In the genomic region with DNA sequence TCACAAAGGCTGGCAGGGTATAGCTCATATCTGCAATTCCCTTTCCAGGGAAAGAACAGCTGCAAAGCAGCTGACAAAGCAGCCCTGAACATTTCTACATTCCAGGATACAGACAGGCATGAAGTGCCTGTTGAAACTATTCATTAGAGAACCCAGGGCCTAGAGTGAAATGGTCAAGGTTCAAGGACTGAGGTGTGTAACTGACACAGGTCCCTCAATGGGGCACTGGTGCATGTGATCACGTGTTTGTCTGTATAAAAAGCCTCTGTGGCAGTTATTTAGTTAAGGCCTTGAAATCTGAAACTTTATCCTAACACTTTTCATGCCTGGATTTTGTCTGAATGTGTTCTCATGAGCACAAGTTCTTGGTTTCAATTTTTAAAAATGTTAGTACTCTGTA, we compare ENCODE assay signal across 1 cellular context.
TF ChIP-seq lines count a peak whose summit lies in the region.

No MANE protein-coding gene starts in this region.

TF ChIP-seq in HepG2, 621 proteins besides CTCF, POLR2A, EP300 and RAD21 (continued from another document and continues in another):
- TF ChIP-seq, protein P1, sequence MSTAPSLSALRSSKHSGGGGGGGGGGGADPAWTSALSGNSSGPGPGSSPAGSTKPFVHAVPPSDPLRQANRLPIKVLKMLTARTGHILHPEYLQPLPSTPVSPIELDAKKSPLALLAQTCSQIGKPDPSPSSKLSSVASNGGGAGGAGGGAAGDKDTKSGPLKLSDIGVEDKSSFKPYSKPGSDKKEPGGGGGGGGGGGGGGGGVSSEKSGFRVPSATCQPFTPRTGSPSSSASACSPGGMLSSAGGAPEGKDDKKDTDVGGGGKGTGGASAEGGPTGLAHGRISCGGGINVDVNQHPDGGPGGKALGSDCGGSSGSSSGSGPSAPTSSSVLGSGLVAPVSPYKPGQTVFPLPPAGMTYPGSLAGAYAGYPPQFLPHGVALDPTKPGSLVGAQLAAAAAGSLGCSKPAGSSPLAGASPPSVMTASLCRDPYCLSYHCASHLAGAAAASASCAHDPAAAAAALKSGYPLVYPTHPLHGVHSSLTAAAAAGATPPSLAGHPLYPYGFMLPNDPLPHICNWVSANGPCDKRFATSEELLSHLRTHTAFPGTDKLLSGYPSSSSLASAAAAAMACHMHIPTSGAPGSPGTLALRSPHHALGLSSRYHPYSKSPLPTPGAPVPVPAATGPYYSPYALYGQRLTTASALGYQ (CRISPR knock-in tag; IDR thresholded peaks at IDR 0.05): no peak; the same call in 1 of the 2 replicates
- TF ChIP-seq ZNF296 (CRISPR knock-in tag; conservative IDR thresholded peaks at IDR 0.05) (no peak), PITX1 (CRISPR knock-in tag; IDR thresholded peaks at IDR 0.05) (0 out of 2 replicates have a peak, but pooled peaks have one; percentile 37), SP4 (CRISPR knock-in tag; IDR thresholded peaks at IDR 0.05) (no peak), HOXA3 (CRISPR knock-in tag; IDR thresholded peaks at IDR 0.05) (peak; percentile 78), ZNF781 (CRISPR knock-in tag; IDR thresholded peaks at IDR 0.05; ENCODE audit: borderline replicate concordance, not compliant biosample characterization) (no peak), RARG (CRISPR knock-in tag; IDR thresholded peaks at IDR 0.05; ENCODE audit: low read depth) (no peak), ZNF282 (IDR thresholded peaks at IDR 0.05; ENCODE audit: partially characterized antibody) (no peak), FOXC1 (CRISPR knock-in tag; IDR thresholded peaks at IDR 0.05; ENCODE audit: borderline replicate concordance) (no peak), ZNF652 (CRISPR knock-in tag; IDR thresholded peaks at IDR 0.05; ENCODE audit: borderline replicate concordance, low read depth) (peak; percentile 93), PLRG1 (conservative IDR thresholded peaks at IDR 0.05) (no peak), RARA (CRISPR knock-in tag; IDR thresholded peaks at IDR 0.05) (peak; percentile 91), ZNF775 (CRISPR knock-in tag; IDR thresholded peaks at IDR 0.05; ENCODE audit: borderline replicate concordance) (no peak), NFKB2 (CRISPR knock-in tag; IDR thresholded peaks at IDR 0.05; ENCODE audit: borderline replicate concordance) (no peak), MYNN (CRISPR knock-in tag; IDR thresholded peaks at IDR 0.05; ENCODE audit: low read depth) (no peak), ARNTL (CRISPR knock-in tag; IDR thresholded peaks at IDR 0.05) (peak; percentile 83), ZNF619 (CRISPR knock-in tag; IDR thresholded peaks at IDR 0.05) (no peak), NR2F2 (IDR thresholded peaks at IDR 0.05; ENCODE audit: borderline replicate concordance, low read depth) (peak; percentile 64; the same call in 1 of the 2 replicates), POLR2G (IDR thresholded peaks at IDR 0.05; ENCODE audit: low read depth, low read length) (no peak), JUNB (CRISPR knock-in tag; IDR thresholded peaks at IDR 0.05; ENCODE audit: borderline replicate concordance) (no peak), ZEB1 (IDR thresholded peaks at IDR 0.05; ENCODE audit: insufficient replicate concordance, low read depth) (peak; percentile 36), BHLHE40 (IDR thresholded peaks at IDR 0.05; ENCODE audit: low read length) (peak; percentile 87), AKAP8 (CRISPR knock-in tag; IDR thresholded peaks at IDR 0.05) (no peak), FOXK2 (IDR thresholded peaks at IDR 0.05) (no peak)
- TF ChIP-seq, protein P2, sequence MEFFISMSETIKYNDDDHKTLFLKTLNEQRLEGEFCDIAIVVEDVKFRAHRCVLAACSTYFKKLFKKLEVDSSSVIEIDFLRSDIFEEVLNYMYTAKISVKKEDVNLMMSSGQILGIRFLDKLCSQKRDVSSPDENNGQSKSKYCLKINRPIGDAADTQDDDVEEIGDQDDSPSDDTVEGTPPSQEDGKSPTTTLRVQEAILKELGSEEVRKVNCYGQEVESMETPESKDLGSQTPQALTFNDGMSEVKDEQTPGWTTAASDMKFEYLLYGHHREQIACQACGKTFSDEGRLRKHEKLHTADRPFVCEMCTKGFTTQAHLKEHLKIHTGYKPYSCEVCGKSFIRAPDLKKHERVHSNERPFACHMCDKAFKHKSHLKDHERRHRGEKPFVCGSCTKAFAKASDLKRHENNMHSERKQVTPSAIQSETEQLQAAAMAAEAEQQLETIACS (CRISPR knock-in tag; IDR thresholded peaks at IDR 0.05): no peak
- TF ChIP-seq, protein P3, sequence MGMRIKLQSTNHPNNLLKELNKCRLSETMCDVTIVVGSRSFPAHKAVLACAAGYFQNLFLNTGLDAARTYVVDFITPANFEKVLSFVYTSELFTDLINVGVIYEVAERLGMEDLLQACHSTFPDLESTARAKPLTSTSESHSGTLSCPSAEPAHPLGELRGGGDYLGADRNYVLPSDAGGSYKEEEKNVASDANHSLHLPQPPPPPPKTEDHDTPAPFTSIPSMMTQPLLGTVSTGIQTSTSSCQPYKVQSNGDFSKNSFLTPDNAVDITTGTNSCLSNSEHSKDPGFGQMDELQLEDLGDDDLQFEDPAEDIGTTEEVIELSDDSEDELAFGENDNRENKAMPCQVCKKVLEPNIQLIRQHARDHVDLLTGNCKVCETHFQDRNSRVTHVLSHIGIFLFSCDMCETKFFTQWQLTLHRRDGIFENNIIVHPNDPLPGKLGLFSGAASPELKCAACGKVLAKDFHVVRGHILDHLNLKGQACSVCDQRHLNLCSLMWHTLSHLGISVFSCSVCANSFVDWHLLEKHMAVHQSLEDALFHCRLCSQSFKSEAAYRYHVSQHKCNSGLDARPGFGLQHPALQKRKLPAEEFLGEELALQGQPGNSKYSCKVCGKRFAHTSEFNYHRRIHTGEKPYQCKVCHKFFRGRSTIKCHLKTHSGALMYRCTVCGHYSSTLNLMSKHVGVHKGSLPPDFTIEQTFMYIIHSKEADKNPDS (CRISPR knock-in tag; IDR thresholded peaks at IDR 0.05): no peak
- TF ChIP-seq, protein P4, sequence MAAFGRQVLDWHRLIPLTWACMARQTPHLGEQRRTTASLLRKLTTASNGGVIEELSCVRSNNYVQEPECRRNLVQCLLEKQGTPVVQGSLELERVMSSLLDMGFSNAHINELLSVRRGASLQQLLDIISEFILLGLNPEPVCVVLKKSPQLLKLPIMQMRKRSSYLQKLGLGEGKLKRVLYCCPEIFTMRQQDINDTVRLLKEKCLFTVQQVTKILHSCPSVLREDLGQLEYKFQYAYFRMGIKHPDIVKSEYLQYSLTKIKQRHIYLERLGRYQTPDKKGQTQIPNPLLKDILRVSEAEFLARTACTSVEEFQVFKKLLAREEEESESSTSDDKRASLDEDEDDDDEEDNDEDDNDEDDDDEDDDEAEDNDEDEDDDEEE (CRISPR knock-in tag; IDR thresholded peaks at IDR 0.05): no peak
- TF ChIP-seq, protein P5, sequence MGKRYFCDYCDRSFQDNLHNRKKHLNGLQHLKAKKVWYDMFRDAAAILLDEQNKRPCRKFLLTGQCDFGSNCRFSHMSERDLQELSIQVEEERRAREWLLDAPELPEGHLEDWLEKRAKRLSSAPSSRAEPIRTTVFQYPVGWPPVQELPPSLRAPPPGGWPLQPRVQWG (CRISPR knock-in tag; IDR thresholded peaks at IDR 0.05; ENCODE audit: borderline replicate concordance, low read depth): no peak
- TF ChIP-seq, protein P6, sequence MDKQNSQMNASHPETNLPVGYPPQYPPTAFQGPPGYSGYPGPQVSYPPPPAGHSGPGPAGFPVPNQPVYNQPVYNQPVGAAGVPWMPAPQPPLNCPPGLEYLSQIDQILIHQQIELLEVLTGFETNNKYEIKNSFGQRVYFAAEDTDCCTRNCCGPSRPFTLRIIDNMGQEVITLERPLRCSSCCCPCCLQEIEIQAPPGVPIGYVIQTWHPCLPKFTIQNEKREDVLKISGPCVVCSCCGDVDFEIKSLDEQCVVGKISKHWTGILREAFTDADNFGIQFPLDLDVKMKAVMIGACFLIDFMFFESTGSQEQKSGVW (CRISPR knock-in tag; IDR thresholded peaks at IDR 0.05; ENCODE audit: borderline replicate concordance): no peak
- TF ChIP-seq, protein P7, sequence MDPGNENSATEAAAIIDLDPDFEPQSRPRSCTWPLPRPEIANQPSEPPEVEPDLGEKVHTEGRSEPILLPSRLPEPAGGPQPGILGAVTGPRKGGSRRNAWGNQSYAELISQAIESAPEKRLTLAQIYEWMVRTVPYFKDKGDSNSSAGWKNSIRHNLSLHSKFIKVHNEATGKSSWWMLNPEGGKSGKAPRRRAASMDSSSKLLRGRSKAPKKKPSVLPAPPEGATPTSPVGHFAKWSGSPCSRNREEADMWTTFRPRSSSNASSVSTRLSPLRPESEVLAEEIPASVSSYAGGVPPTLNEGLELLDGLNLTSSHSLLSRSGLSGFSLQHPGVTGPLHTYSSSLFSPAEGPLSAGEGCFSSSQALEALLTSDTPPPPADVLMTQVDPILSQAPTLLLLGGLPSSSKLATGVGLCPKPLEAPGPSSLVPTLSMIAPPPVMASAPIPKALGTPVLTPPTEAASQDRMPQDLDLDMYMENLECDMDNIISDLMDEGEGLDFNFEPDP (CRISPR knock-in tag; conservative IDR thresholded peaks at IDR 0.05): no peak
- TF ChIP-seq, protein P8, sequence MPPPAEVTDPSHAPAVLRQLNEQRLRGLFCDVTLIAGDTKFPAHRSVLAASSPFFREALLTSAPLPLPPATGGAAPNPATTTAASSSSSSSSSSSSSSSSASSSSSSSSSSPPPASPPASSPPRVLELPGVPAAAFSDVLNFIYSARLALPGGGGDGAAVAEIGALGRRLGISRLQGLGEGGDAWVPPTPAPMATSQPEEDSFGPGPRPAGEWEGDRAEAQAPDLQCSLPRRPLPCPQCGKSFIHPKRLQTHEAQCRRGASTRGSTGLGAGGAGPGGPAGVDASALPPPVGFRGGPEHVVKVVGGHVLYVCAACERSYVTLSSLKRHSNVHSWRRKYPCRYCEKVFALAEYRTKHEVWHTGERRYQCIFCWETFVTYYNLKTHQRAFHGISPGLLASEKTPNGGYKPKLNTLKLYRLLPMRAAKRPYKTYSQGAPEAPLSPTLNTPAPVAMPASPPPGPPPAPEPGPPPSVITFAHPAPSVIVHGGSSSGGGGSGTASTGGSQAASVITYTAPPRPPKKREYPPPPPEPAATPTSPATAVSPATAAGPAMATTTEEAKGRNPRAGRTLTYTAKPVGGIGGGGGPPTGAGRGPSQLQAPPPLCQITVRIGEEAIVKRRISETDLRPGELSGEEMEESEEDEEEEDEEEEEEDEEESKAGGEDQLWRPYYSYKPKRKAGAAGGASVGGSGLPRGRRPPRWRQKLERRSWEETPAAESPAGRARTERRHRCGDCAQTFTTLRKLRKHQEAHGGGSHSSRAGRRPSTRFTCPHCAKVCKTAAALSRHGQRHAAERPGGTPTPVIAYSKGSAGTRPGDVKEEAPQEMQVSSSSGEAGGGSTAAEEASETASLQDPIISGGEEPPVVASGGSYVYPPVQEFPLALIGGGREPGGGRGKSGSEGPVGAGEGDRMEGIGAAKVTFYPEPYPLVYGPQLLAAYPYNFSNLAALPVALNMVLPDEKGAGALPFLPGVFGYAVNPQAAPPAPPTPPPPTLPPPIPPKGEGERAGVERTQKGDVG (CRISPR knock-in tag; IDR thresholded peaks at IDR 0.05; ENCODE audit: borderline replicate concordance): no peak
- TF ChIP-seq, protein P9, sequence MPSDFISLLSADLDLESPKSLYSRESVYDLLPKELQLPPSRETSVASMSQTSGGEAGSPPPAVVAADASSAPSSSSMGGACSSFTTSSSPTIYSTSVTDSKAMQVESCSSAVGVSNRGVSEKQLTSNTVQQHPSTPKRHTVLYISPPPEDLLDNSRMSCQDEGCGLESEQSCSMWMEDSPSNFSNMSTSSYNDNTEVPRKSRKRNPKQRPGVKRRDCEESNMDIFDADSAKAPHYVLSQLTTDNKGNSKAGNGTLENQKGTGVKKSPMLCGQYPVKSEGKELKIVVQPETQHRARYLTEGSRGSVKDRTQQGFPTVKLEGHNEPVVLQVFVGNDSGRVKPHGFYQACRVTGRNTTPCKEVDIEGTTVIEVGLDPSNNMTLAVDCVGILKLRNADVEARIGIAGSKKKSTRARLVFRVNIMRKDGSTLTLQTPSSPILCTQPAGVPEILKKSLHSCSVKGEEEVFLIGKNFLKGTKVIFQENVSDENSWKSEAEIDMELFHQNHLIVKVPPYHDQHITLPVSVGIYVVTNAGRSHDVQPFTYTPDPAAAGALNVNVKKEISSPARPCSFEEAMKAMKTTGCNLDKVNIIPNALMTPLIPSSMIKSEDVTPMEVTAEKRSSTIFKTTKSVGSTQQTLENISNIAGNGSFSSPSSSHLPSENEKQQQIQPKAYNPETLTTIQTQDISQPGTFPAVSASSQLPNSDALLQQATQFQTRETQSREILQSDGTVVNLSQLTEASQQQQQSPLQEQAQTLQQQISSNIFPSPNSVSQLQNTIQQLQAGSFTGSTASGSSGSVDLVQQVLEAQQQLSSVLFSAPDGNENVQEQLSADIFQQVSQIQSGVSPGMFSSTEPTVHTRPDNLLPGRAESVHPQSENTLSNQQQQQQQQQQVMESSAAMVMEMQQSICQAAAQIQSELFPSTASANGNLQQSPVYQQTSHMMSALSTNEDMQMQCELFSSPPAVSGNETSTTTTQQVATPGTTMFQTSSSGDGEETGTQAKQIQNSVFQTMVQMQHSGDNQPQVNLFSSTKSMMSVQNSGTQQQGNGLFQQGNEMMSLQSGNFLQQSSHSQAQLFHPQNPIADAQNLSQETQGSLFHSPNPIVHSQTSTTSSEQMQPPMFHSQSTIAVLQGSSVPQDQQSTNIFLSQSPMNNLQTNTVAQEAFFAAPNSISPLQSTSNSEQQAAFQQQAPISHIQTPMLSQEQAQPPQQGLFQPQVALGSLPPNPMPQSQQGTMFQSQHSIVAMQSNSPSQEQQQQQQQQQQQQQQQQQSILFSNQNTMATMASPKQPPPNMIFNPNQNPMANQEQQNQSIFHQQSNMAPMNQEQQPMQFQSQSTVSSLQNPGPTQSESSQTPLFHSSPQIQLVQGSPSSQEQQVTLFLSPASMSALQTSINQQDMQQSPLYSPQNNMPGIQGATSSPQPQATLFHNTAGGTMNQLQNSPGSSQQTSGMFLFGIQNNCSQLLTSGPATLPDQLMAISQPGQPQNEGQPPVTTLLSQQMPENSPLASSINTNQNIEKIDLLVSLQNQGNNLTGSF (CRISPR knock-in tag; IDR thresholded peaks at IDR 0.05): no peak
- TF ChIP-seq, protein P10, sequence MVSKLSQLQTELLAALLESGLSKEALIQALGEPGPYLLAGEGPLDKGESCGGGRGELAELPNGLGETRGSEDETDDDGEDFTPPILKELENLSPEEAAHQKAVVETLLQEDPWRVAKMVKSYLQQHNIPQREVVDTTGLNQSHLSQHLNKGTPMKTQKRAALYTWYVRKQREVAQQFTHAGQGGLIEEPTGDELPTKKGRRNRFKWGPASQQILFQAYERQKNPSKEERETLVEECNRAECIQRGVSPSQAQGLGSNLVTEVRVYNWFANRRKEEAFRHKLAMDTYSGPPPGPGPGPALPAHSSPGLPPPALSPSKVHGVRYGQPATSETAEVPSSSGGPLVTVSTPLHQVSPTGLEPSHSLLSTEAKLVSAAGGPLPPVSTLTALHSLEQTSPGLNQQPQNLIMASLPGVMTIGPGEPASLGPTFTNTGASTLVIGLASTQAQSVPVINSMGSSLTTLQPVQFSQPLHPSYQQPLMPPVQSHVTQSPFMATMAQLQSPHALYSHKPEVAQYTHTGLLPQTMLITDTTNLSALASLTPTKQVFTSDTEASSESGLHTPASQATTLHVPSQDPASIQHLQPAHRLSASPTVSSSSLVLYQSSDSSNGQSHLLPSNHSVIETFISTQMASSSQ (IDR thresholded peaks at IDR 0.05; ENCODE audit: low read depth): no peak
- TF ChIP-seq, protein P10 (CRISPR knock-in tag; IDR thresholded peaks at IDR 0.05; ENCODE audit: borderline replicate concordance): peak; percentile 58; the same call in 1 of the 2 replicates
